10 cellular contexts compared by ENCODE assay signal in genomic region chr2:190791347-190791982, GRCh38.
DNase-seq lines count a peak whose midpoint lies in the region; ATAC-seq, FAIRE-seq and TF ChIP-seq lines count a peak whose summit lies in the region.
"Had no signal": no experiment of that assay in that cellular context is flagged by ENCODE, and none has a peak within 500 bp of the region (broad histone marks: within the 10 kb centered on the region; RNA-seq: fewer than 3 reads in every experiment).

No MANE protein-coding gene starts in this region.

- peak overlapping the region; percentile 33 to 50 for H3K27ac ChIP-seq in uterus

- no peaks in the 10 kb centered on the region for H3K4me1 ChIP-seq in uterus
- H3K4me1 ChIP-seq: HAP-1 had no signal

- intact Hi-C loops in uterus (cut with DNase I; ENCODE audit: low total_unique reads): no loop called here

- no peak for ATAC-seq in HG03439 (IDR thresholded peaks at IDR 0.05; ENCODE audit: unreplicated experiment)

- H3K27me3 ChIP-seq in uterus: no peaks in the 10 kb centered on the region

- TF ChIP-seq POLR2A in uterus (IDR thresholded peaks at IDR 0.05): no peak
- no peak for TF ChIP-seq POLR2A in GM12891 (IDR thresholded peaks at IDR 0.05; ENCODE audit: low read depth, low read length)

- peak; percentile 95 for DNase-seq in Daoy (ENCODE audit: low read depth)
- peak; percentile 21 for DNase-seq in dedifferentiated amniotic fluid mesenchymal stem cell (ENCODE audit: extremely low spot score)
- DNase-seq in middle frontal gyrus (ENCODE audit: extremely low spot score, low spot score): peak; percentile 39
- DNase-seq in uterus: peak; percentile 23 to 63
- DNase-seq in GM12891 (ENCODE audit: insufficient read length, low spot score): no peak
- no peak for DNase-seq in GM19239 (ENCODE audit: insufficient read length, low spot score)

- H3K36me3 ChIP-seq in uterus: no peaks in the 10 kb centered on the region
- H3K36me3 ChIP-seq: HAP-1 had no signal

- H3K9me3 ChIP-seq in uterus: no peaks in the 10 kb centered on the region
- H3K9me3 ChIP-seq: HAP-1 had no signal

- H3K4me3 ChIP-seq in uterus: no peak overlapping the region
- H3K4me3 ChIP-seq: HAP-1 had no signal

- no peak for TF ChIP-seq CTCF in uterus (IDR thresholded peaks at IDR 0.05)

- FAIRE-seq in GM12891 (lab: Jason Lieb, UNC): no peak
- FAIRE-seq in GM19239 (lab: Jason Lieb, UNC): no peak
- FAIRE-seq: endometrium had no signal

TF ChIP-seq in PFSK-1, 5 proteins besides CTCF, POLR2A, EP300 and RAD21:
- TF ChIP-seq FOXP2 (optimal IDR thresholded peaks at IDR 0.05; ENCODE audit: borderline replicate concordance, extremely low read depth, extremely low read length, insufficient read depth) (peak; percentile 48), TAF1 (IDR thresholded peaks at IDR 0.05; ENCODE audit: borderline replicate concordance, insufficient read depth, low read length) (no peak)

TF ChIP-seq in GM12891, 5 proteins besides CTCF, POLR2A, EP300 and RAD21:
- TF ChIP-seq SPI1 (IDR thresholded peaks at IDR 0.05; ENCODE audit: low read depth, low read length) (no peak), POU2F2 (IDR thresholded peaks at IDR 0.05; ENCODE audit: low read depth, low read length) (no peak), PAX5 (IDR thresholded peaks at IDR 0.05; ENCODE audit: insufficient read depth, low read length, severe bottlenecking) (no peak), TAF1 (IDR thresholded peaks at IDR 0.05; ENCODE audit: low read depth, low read length) (no peak), POLR2AphosphoS5 (IDR thresholded peaks at IDR 0.05; ENCODE audit: low read depth, low read length) (no peak)

Comparison
In these comparisons a context has a peak if more than half of its experiments do, and no peak if none do; other contexts are left out.
1. DNase-seq: peak in Daoy (single experiment), dedifferentiated amniotic fluid mesenchymal stem cell (single experiment), middle frontal gyrus (single experiment) and uterus (2 of 2); none in GM12891 (single experiment) and GM19239 (single experiment).